23 cellular contexts compared by ENCODE assay signal in the genomic region with DNA sequence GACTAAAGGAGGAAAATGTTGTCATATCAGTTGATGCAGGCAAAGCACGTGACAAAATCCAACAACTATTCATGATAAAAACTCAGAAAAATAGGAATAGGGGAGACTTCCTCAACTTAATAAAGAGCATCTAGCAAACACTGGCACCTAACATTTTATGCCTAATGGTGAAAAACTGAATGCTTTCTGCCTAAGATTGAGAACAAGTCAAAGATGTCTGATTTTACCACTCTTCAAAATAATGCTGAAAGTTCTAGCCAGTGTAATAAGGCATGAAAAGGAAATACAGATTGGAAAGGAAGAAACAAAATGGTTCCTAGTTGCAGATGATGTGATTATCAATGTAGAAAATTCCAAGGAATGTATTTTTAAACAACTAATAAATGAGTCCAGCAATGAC.
"Had no signal": no experiment of that assay in that cellular context is flagged by ENCODE, and none has a peak within 500 bp of the region (broad histone marks: within the 10 kb centered on the region; RNA-seq: fewer than 3 reads in every experiment).

No MANE protein-coding gene starts in this region.

- FAIRE-seq: HTR-8/SVneo had no signal

- H3K4me2 ChIP-seq: SK-N-SH had no signal

- ATAC-seq: Panc1, PC-3 had no signal

- H3K27me3 ChIP-seq: MG63 had no signal

- DNase-seq: Karpas-422, KG1, MG63, NCI-H1092, NCI-H1436, NCI-H187, NCI-H2029, NCI-H2081 treated with DMSO at 0.1 percent for 48 hours, NCI-H2171, NCI-H226, NCI-H446, NCI-H510A, NCI-H524 treated with DMSO at 0.1 percent for 48 hours, NCI-H69, NCI-H774, PC-3, SHP77, SK-N-SH, SW 1271 had no signal

- H3K27ac ChIP-seq: HL-60, RWPE1 had no signal

- H3K9ac ChIP-seq: SK-N-SH had no signal

- H3K4me3 ChIP-seq: MG63 had no signal
